9 cellular contexts compared by ENCODE assay signal in the genomic region with DNA sequence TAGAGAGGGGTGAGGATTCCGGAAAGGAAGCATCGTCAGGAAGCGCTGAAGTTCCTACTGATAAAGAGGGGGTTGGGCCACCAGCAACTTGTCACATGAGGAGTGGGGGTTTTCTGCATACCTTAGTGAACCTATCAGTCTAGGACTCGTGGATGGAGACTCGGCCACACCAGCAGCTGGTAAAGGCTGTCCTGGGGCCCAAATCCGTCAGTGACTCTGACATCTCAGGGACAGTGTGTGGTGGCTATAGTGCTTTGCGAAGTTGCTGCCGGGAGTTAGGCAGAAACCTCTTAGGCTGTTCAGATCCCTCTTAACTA. TPM values are rescaled to one million over a fixed set of nuclear protein-coding genes. Genes with fewer than 3 reads are reported as not detected.
DNase-seq lines count a peak whose midpoint lies in the region; ATAC-seq, FAIRE-seq and TF ChIP-seq lines count a peak whose summit lies in the region.
"Had no signal": no experiment of that assay in that cellular context is flagged by ENCODE, and none has a peak within 500 bp of the region (broad histone marks: within the 10 kb centered on the region; RNA-seq: fewer than 3 reads in every experiment).

No MANE protein-coding gene starts in this region.

- no peak overlapping the region for H3K27ac Mint-ChIP-seq in activated CD8-positive, alpha-beta T cell treated with anti-CD3 and anti-CD28 coated beads for 36 hours

- H3K4me2 ChIP-seq in A549, result peak overlapping the region; percentile 79
- H3K4me2 ChIP-seq in GM23248 (ENCODE audit: unreplicated experiment), result peak overlapping the region; percentile 78

- no peak for DNase-seq in A549 (ENCODE audit: low read depth in 1 of 2, low spot score in 1 of 2)
- no peak for DNase-seq in GM23248
- DNase-seq in activated CD8-positive, alpha-beta T cell treated with anti-CD3 and anti-CD28 coated beads for 36 hours, result no peak
- DNase-seq in kidney epithelial cell (ENCODE audit: low read depth), result no peak
- no peak for DNase-seq in upper lobe of left lung
- no peak for DNase-seq in small intestine
- DNase-seq in HuH-7.5 (ENCODE audit: low spot score), result no peak
- no peak for DNase-seq in cerebellar cortex (ENCODE audit: low spot score)

- no peaks in the 10 kb centered on the region for H3K9me2 ChIP-seq in GM23248 (ENCODE audit: insufficient read depth)

- H3K27me3 ChIP-seq in GM23248 (replicated peaks; ENCODE audit: insufficient read depth), result peaks cover 7% of the 10 kb centered on the region; the same call in 1 of the 2 replicates
- no peaks in the 10 kb centered on the region for H3K27me3 ChIP-seq in kidney epithelial cell (ENCODE audit: control insufficient read depth, insufficient read depth, low read length)
- no peaks in the 10 kb centered on the region for H3K27me3 ChIP-seq in upper lobe of left lung
- peaks cover 0 to 3% of the 10 kb centered on the region in 2 donors for H3K27me3 ChIP-seq in small intestine (ENCODE audit: control insufficient read depth in 2 of 2, insufficient read depth in 2 of 2, low read length in 2 of 2)

- no peaks in the 10 kb centered on the region for H3K36me3 ChIP-seq in GM23248 (ENCODE audit: low read depth)
- no peaks in the 10 kb centered on the region for H3K36me3 ChIP-seq in kidney epithelial cell (ENCODE audit: control insufficient read depth, insufficient read depth, low read length)
- H3K36me3 ChIP-seq in upper lobe of left lung, result no peaks in the 10 kb centered on the region
- no peaks in the 10 kb centered on the region for H3K36me3 ChIP-seq in small intestine (ENCODE audit: control insufficient read depth in 2 of 2, insufficient read depth in 2 of 2, low read length in 2 of 2)

- H3K9me3 ChIP-seq in A549, result no peaks in the 10 kb centered on the region
- no peaks in the 10 kb centered on the region for H3K9me3 ChIP-seq in GM23248 (ENCODE audit: low read depth)
- no peaks in the 10 kb centered on the region for H3K9me3 ChIP-seq in upper lobe of left lung
- H3K9me3 ChIP-seq in small intestine (ENCODE audit: control insufficient read depth, low read depth), result no peaks in the 10 kb centered on the region

- TF ChIP-seq RAD21 in A549 (conservative IDR thresholded peaks at IDR 0.05 in 1 of 2, IDR thresholded peaks at IDR 0.05 in 1 of 2), result no peak

- H4K20me1 ChIP-seq in GM23248 (ENCODE audit: insufficient read depth), result no peaks in the 10 kb centered on the region

- H3K27me3 Mint-ChIP-seq in activated CD8-positive, alpha-beta T cell treated with anti-CD3 and anti-CD28 coated beads for 36 hours, result peaks cover 27% of the 10 kb centered on the region

- peak in 1 of 2 experiments; percentile 59; a peak in 2 of 6 replicates for ATAC-seq in A549
- ATAC-seq in activated CD8-positive, alpha-beta T cell treated with anti-CD3 and anti-CD28 coated beads for 36 hours, result no peak
- ATAC-seq in upper lobe of left lung (ENCODE audit: low FRiP score in 2 of 2), result no peak

- H3K27ac ChIP-seq in A549 (peak overlapping the region; percentile 89 to 90), GM23248 (no peak overlapping the region), upper lobe of left lung (peak overlapping the region in 3 of 4 donors; percentile 26 to 84 (median 72)), small intestine (ENCODE audit: low read depth in 1 of 2, low read length in 1 of 2) (peak overlapping the region in 1 of 2 donors; percentile 31)

- H3K4me1 ChIP-seq in A549, result peaks cover 21% of the 10 kb centered on the region
- H3K4me1 ChIP-seq in GM23248 (ENCODE audit: insufficient read depth), result peaks cover 8% of the 10 kb centered on the region
- H3K4me1 ChIP-seq in upper lobe of left lung, result peaks cover 4 to 14% (median 7%) of the 10 kb centered on the region in 4 donors
- H3K4me1 ChIP-seq in small intestine (ENCODE audit: control insufficient read depth in 2 of 2, insufficient read depth in 1 of 2, low read depth in 1 of 2, low read length in 1 of 2), result no peaks in the 10 kb centered on the region

- TF ChIP-seq EP300 in A549 (IDR thresholded peaks at IDR 0.05), result no peak
- no peak for TF ChIP-seq EP300 in upper lobe of left lung (IDR thresholded peaks at IDR 0.05)

- POLR2A ChIA-PET in A549 (lab: Yijun Ruan, JAX), result interaction anchor here (1.0 to 1.5 kb wide), 4 partner anchors 9 to 123 kb away, joined by 5 to 11 read pairs (median 8); no protein-coding TSS in a partner anchor
- POLR2A ChIA-PET in activated CD8-positive, alpha-beta T cell treated with anti-CD3 and anti-CD28 coated beads for 36 hours (lab: Charles Lee), result interaction anchor here (0.6 to 2.1 kb wide), 3 partner anchors 11 to 28 kb away, joined by 3 to 7 read pairs (median 4); a partner anchor contains a TSS

- no peak for TF ChIP-seq CTCF in A549 (IDR thresholded peaks at IDR 0.05)
- TF ChIP-seq CTCF in activated CD8-positive, alpha-beta T cell treated with anti-CD3 and anti-CD28 coated beads for 36 hours (IDR thresholded peaks at IDR 0.05), result no peak
- TF ChIP-seq CTCF in kidney epithelial cell (IDR thresholded peaks at IDR 0.05; ENCODE audit: insufficient read depth, low read length, poor library complexity, severe bottlenecking), result no peak
- TF ChIP-seq CTCF in upper lobe of left lung (IDR thresholded peaks at IDR 0.05), result no peak

- H2AFZ ChIP-seq in GM23248, result peak overlapping the region; percentile 98

- peak overlapping the region; percentile 65; the same call in 1 of the 2 replicates for H3K9ac ChIP-seq in GM23248

- H3K36me3 Mint-ChIP-seq in activated CD8-positive, alpha-beta T cell treated with anti-CD3 and anti-CD28 coated beads for 36 hours (ENCODE audit: low read depth), result no peaks in the 10 kb centered on the region

- no peak for FAIRE-seq in A549 (lab: Jason Lieb, UNC)
- FAIRE-seq in small intestine (lab: Jason Lieb, UNC), result no peak

- H3F3A ChIP-seq in GM23248 (ENCODE audit: insufficient read depth), result no peaks in the 10 kb centered on the region

- H3K79me2 ChIP-seq in GM23248 (ENCODE audit: insufficient read depth), result no peaks in the 10 kb centered on the region

- H3K9me3 Mint-ChIP-seq in activated CD8-positive, alpha-beta T cell treated with anti-CD3 and anti-CD28 coated beads for 36 hours, result no peaks in the 10 kb centered on the region

- peaks cover 6% of the 10 kb centered on the region for H3K4me1 Mint-ChIP-seq in activated CD8-positive, alpha-beta T cell treated with anti-CD3 and anti-CD28 coated beads for 36 hours (ENCODE audit: low read depth)

- peak overlapping the region; percentile 67; the same call in 2 of the 3 replicates for H3K4me3 ChIP-seq in A549
- peak overlapping the region; percentile 81 for H3K4me3 ChIP-seq in GM23248
- peak overlapping the region; percentile 73 for H3K4me3 ChIP-seq in kidney epithelial cell (ENCODE audit: low read depth, low read length)
- H3K4me3 ChIP-seq in upper lobe of left lung, result peak overlapping the region in 3 of 4 donors; percentile 61 to 63 (median 62)
- no peak overlapping the region for H3K4me3 ChIP-seq in small intestine (ENCODE audit: low read depth in 1 of 2, low read length in 2 of 2)

- in situ Hi-C loops in GM23248 (cut with MboI), result loop anchor here (10.0 kb wide), 1 partner anchor 277 kb away; no protein-coding TSS in a partner anchor

- 37% methylated on average over 6 of the region's 8 CpGs for WGBS in A549 (ENCODE audit: missing lambda C conversion rate)
- WGBS in GM23248 (ENCODE audit: low coverage in 1 of 2, low lambda C conversion rate in 2 of 2, missing lambda C conversion rate in 2 of 2), 2 experiments, result 27 to 29% methylated on average over 8 of the region's 8 CpGs
- WGBS in upper lobe of left lung, 2 donors, result 8 to 10% methylated on average over 8 of the region's 8 CpGs
- WGBS in small intestine, 3 donors, result 18 to 21% (median 18%) methylated on average over 8 of the region's 8 CpGs

- H3K4me3 Mint-ChIP-seq in activated CD8-positive, alpha-beta T cell treated with anti-CD3 and anti-CD28 coated beads for 36 hours, result peak overlapping the region; percentile 79

- CTCF ChIA-PET in A549 (lab: Yijun Ruan, JAX), result interaction anchor here (0.6 to 7.2 kb wide), 62 partner anchors 11 to 645 kb away, joined by 3 to 186 read pairs (median 6); a partner anchor contains a TSS
- CTCF ChIA-PET in activated CD8-positive, alpha-beta T cell treated with anti-CD3 and anti-CD28 coated beads for 36 hours (lab: Charles Lee), result interaction anchor here (0.6 to 4.8 kb wide), 44 partner anchors 9 to 361 kb away, joined by 3 to 73 read pairs (median 7); a partner anchor contains a TSS

- TF ChIP-seq POLR2A in A549 (IDR thresholded peaks at IDR 0.05; ENCODE audit: low read length) (no peak), upper lobe of left lung (IDR thresholded peaks at IDR 0.05) (no peak)

- intact Hi-C loops in activated CD8-positive, alpha-beta T cell treated with anti-CD3 and anti-CD28 coated beads for 36 hours (cut with micrococcal nuclease), result loop anchor here (1.0 to 5.0 kb wide), 3 partner anchors 99 to 274 kb away; no protein-coding TSS in a partner anchor

RNA-seq across cellular contexts. Expression of a gene that starts 16.4 kb away (rescaled TPM):
- not detected in 2 replicates for polyA plus RNA-seq in A549 (2011; rRNA removed)
- polyA plus RNA-seq in A549 (2012; cell fraction: cytosol; rRNA removed), result not detected in 2 replicates
- polyA plus RNA-seq in A549 (2012; cell fraction: nucleus; rRNA removed), result not detected in 2 replicates
- polyA plus RNA-seq in A549 (2017; fragmentation: RNase III; extraction: RNeasy Plus Mini Kit Qiagen cat#74134 plus additional on column Dnase treatment), result not detected in 3 replicates
- not detected in 2 replicates for polyA minus RNA-seq in A549 (2011; rRNA and poly(A)+ RNA removed)
- total RNA-seq in GM23248 (2014; rRNA removed; shearing (Covaris generic)), result not detected in 2 replicates
- not detected in 2 replicates for polyA plus RNA-seq in GM23248 (2016; fragmentation: Nextera tagmentation; extraction: Ambion mirVana)
- total RNA-seq in activated CD8-positive, alpha-beta T cell treated with anti-CD3 and anti-CD28 coated beads for 36 hours, result not detected
- total RNA-seq in kidney epithelial cell, result not detected in 2 replicates
- 1 to 10 TPM in 5 of 6 donors, not detected in 1; 1.3 to 8.3 (median 4.9) TPM for total RNA-seq in upper lobe of left lung
- 1 to 10 TPM in 1 of 3 donors, not detected in 2; 3.4 TPM for polyA plus RNA-seq in small intestine

RNA-seq across cellular contexts. Expression of a gene that starts 18.1 kb away (rescaled TPM):
- polyA plus RNA-seq in A549 (2011; rRNA removed) (116 and 126 TPM in 2 replicates), A549 (2017; fragmentation: RNase III; extraction: RNeasy Plus Mini Kit Qiagen cat#74134 plus additional on column Dnase treatment) (81.4 to 83.1 TPM (median 81.9 TPM) in 3 replicates), GM23248 (2016; fragmentation: Nextera tagmentation; extraction: Ambion mirVana) (30.6 and 31.3 TPM in 2 replicates), small intestine (100 to 1,000 TPM in 1 of 3 donors, 10 to 100 TPM in 2; 68.5 to 119 (median 74.6) TPM)
- polyA plus RNA-seq in A549 (2012; cell fraction: cytosol; rRNA removed), result 104 and 119 TPM in 2 replicates
- 280 and 425 TPM in 2 replicates for polyA plus RNA-seq in A549 (2012; cell fraction: nucleus; rRNA removed)
- 49.6 and 50.5 TPM in 2 replicates for polyA minus RNA-seq in A549 (2011; rRNA and poly(A)+ RNA removed)
- total RNA-seq in GM23248 (2014; rRNA removed; shearing (Covaris generic)), result 65.8 and 87.7 TPM in 2 replicates
- 10 to 100 TPM; 88.4 to 92.0 TPM for total RNA-seq in activated CD8-positive, alpha-beta T cell treated with anti-CD3 and anti-CD28 coated beads for 36 hours
- total RNA-seq in kidney epithelial cell (83.2 and 93.0 TPM in 2 replicates), upper lobe of left lung (100 to 1,000 TPM in 1 of 6 donors, 10 to 100 TPM in 5; 39.2 to 202 (median 59.4) TPM)

RNA-seq across cellular contexts. Expression of a gene that starts 27.4 kb away (rescaled TPM):
- polyA plus RNA-seq in A549 (2011; rRNA removed) (0.09 TPM in 1 of 2 replicates, not detected in the other), A549 (2017; fragmentation: RNase III; extraction: RNeasy Plus Mini Kit Qiagen cat#74134 plus additional on column Dnase treatment) (0.07 to 0.17 TPM in 2 of 3 replicates, not detected in the other), GM23248 (2016; fragmentation: Nextera tagmentation; extraction: Ambion mirVana) (0.24 TPM in 1 of 2 replicates, not detected in the other), small intestine (under 1 TPM in 2 of 3 donors, not detected in 1; 0.04 to 0.67 TPM)
- 0.04 TPM in 1 of 2 replicates, not detected in the other for polyA plus RNA-seq in A549 (2012; cell fraction: cytosol; rRNA removed)
- polyA plus RNA-seq in A549 (2012; cell fraction: nucleus; rRNA removed), result 0.10 and 0.17 TPM in 2 replicates
- polyA minus RNA-seq in A549 (2011; rRNA and poly(A)+ RNA removed), result 0.29 TPM in 1 of 2 replicates, not detected in the other
- total RNA-seq in GM23248 (2014; rRNA removed; shearing (Covaris generic)), result not detected in 2 replicates
- total RNA-seq in activated CD8-positive, alpha-beta T cell treated with anti-CD3 and anti-CD28 coated beads for 36 hours, result not detected
- total RNA-seq in kidney epithelial cell (0.25 TPM in 1 of 2 replicates, not detected in the other), upper lobe of left lung (under 1 TPM in 1 of 6 donors, not detected in 5; 0.30 TPM)
- total RNA-seq: temporal lobe had no signal

RNA-seq across cellular contexts. Expression of a gene that starts 53.2 kb away (rescaled TPM):
- 6.8 and 8.8 TPM in 2 replicates for polyA plus RNA-seq in A549 (2011; rRNA removed)
- polyA plus RNA-seq in A549 (2012; cell fraction: cytosol; rRNA removed), result 4.5 and 5.1 TPM in 2 replicates
- polyA plus RNA-seq in A549 (2012; cell fraction: nucleus; rRNA removed), result 6.4 and 9.1 TPM in 2 replicates
- polyA plus RNA-seq in A549 (2017; fragmentation: RNase III; extraction: RNeasy Plus Mini Kit Qiagen cat#74134 plus additional on column Dnase treatment), result 3.6 to 4.7 TPM (median 4.1 TPM) in 3 replicates
- polyA minus RNA-seq in A549 (2011; rRNA and poly(A)+ RNA removed), result 4.7 TPM in 2 replicates
- 2.8 TPM in 1 of 2 replicates, not detected in the other for total RNA-seq in GM23248 (2014; rRNA removed; shearing (Covaris generic))
- polyA plus RNA-seq in GM23248 (2016; fragmentation: Nextera tagmentation; extraction: Ambion mirVana), result 0.28 and 0.85 TPM in 2 replicates
- total RNA-seq in activated CD8-positive, alpha-beta T cell treated with anti-CD3 and anti-CD28 coated beads for 36 hours, result 1 to 10 TPM; 4.3 to 5.3 TPM
- total RNA-seq in kidney epithelial cell, result 5.2 and 10.5 TPM in 2 replicates
- total RNA-seq in upper lobe of left lung, result 100 to 1,000 TPM in 2 of 6 donors, 10 to 100 TPM in 4; 69.7 to 280 (median 90.8) TPM
- polyA plus RNA-seq in small intestine, result 100 to 1,000 TPM in 1 of 3 donors, 10 to 100 TPM in 2; 44.5 to 129 (median 88.1) TPM

RNA-seq across cellular contexts. Expression of a gene that starts 58.4 kb away (rescaled TPM):
- polyA plus RNA-seq in A549 (2011; rRNA removed) (not detected in 2 replicates), A549 (2017; fragmentation: RNase III; extraction: RNeasy Plus Mini Kit Qiagen cat#74134 plus additional on column Dnase treatment) (not detected in 3 replicates), GM23248 (2016; fragmentation: Nextera tagmentation; extraction: Ambion mirVana) (not detected in 2 replicates), small intestine (under 1 TPM in 1 of 3 donors, not detected in 2; 0.34 TPM)
- not detected in 2 replicates for polyA plus RNA-seq in A549 (2012; cell fraction: cytosol; rRNA removed)
- polyA plus RNA-seq in A549 (2012; cell fraction: nucleus; rRNA removed), result not detected in 2 replicates
- polyA minus RNA-seq in A549 (2011; rRNA and poly(A)+ RNA removed), result not detected in 2 replicates
- total RNA-seq in GM23248 (2014; rRNA removed; shearing (Covaris generic)), result not detected in 2 replicates
- total RNA-seq in activated CD8-positive, alpha-beta T cell treated with anti-CD3 and anti-CD28 coated beads for 36 hours, result not detected
- total RNA-seq in kidney epithelial cell (not detected in 2 replicates), upper lobe of left lung (not detected)
- total RNA-seq: temporal lobe had no signal

Comparison
In these comparisons a context has a peak if more than half of its experiments do, and no peak if none do; other contexts are left out.
1. H3K4me3 ChIP-seq: peak in A549 (single experiment), GM23248 (single experiment), kidney epithelial cell (single experiment) and upper lobe of left lung (3 of 4); none in small intestine (0 of 2).